Comparison of ENCODE assay signal across 1 cellular context in the genomic region with DNA sequence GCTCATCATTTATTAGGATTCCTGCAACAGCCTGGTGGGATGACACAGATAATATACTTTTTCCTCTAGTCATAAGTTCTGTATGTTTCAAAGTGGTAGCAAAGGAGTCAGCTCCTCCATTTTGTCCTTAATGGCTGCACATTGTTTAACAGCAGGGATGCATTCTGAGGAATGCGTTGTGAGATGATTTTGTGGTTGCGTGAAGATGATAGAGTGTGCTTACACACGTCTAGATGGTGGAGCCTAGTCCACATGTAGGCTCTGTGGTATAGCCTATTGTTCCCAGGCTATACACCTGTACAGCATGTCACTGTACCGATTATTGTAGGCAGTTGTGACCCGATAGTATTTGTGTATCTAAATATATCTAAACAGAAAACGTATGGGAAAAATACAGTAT.
TF ChIP-seq lines count a peak whose summit lies in the region.

No MANE protein-coding gene starts in this region.

TF ChIP-seq in HEK293, 187 proteins besides CTCF, POLR2A, EP300 and RAD21:
- TF ChIP-seq ZBTB6 (tag by site-specific recombination; IDR thresholded peaks at IDR 0.05) (peak; percentile 89), ZNF133 (tag by site-specific recombination; IDR thresholded peaks at IDR 0.05) (no peak), ZBTB8A (tag by site-specific recombination; IDR thresholded peaks at IDR 0.05) (no peak), ZNF791 (tag by site-specific recombination; IDR thresholded peaks at IDR 0.05) (no peak), PRDM6 (tag by site-specific recombination; IDR thresholded peaks at IDR 0.05) (no peak), ZNF560 (tag by site-specific recombination; IDR thresholded peaks at IDR 0.05; ENCODE audit: borderline replicate concordance) (no peak), ZNF449 (tag by site-specific recombination; IDR thresholded peaks at IDR 0.05) (no peak)
TF ChIP-seq in HEK293: peak in this region for 1.
